Comparison of ENCODE assay signal across 24 cellular contexts in genomic region chr13:75455962-75456361, GRCh38. TPM values are rescaled to one million over a fixed set of nuclear protein-coding genes. Genes with fewer than 3 reads are reported as not detected.
A peak's percentile ranks its signal among the peaks of the same experiment; 100 is the strongest.
DNase-seq lines count a peak whose midpoint lies in the region; ATAC-seq and TF ChIP-seq lines count a peak whose summit lies in the region.
"Had no signal": no experiment of that assay in that cellular context is flagged by ENCODE, and none has a peak within 500 bp of the region (broad histone marks: within the 10 kb centered on the region; RNA-seq: fewer than 3 reads in every experiment).

No MANE protein-coding gene starts in this region.

- H3K4me1 Mint-ChIP-seq in activated T-helper 1 cell treated with anti-CD3 and anti-CD28 coated beads, Interleukin-12 subunit alpha, Interleukin-12 subunit beta, Interleukin-2, Interleukin-4 antibody, amounts not matched to agents 30 ng/mL and 10 ng/mL and 1 ng/mL, durations not matched to agents 14 hours and 24 hours and 36 hours (ENCODE audit: low read depth): no peaks in the 10 kb centered on the region
- H3K4me1 Mint-ChIP-seq: CD4-positive, alpha-beta memory T cell had no signal

- H3K4me2 ChIP-seq in DOHH2 (ENCODE audit: low read length) (0 out of 2 replicates have a peak overlapping the region, but pooled peaks have one; percentile 19), PC-3 (ENCODE audit: low read length) (no peak overlapping the region)

- ATAC-seq in PC-3 (peak; percentile 77), mucosa of descending colon (peak; percentile 54)

- H3K27me3 ChIP-seq in DOHH2 (ENCODE audit: control insufficient read depth, low read length): no peaks in the 10 kb centered on the region
- H3K27me3 ChIP-seq in PC-3 (ENCODE audit: low read length): no peaks in the 10 kb centered on the region
- no peaks in the 10 kb centered on the region for H3K27me3 ChIP-seq in esophagus squamous epithelium

- TF ChIP-seq POLR2A in esophagus squamous epithelium (IDR thresholded peaks at IDR 0.05): no peak

- peaks cover 54% of the 10 kb centered on the region for H3K4me1 ChIP-seq in DOHH2 (ENCODE audit: control insufficient read depth, low read length)
- peaks cover 3% of the 10 kb centered on the region; the same call in 1 of the 2 replicates for H3K4me1 ChIP-seq in PC-3 (ENCODE audit: insufficient read depth, low read length)
- H3K4me1 ChIP-seq in mucosa of descending colon (ENCODE audit: low read depth): no peaks in the 10 kb centered on the region
- peaks cover 0 to 71% (median 18%) of the 10 kb centered on the region in 3 donors for H3K4me1 ChIP-seq in esophagus squamous epithelium
- H3K4me1 ChIP-seq: SJSA1 had no signal

- H3K79me2 ChIP-seq in DOHH2 (ENCODE audit: control insufficient read depth, low read length) (peaks cover 90% of the 10 kb centered on the region), PC-3 (ENCODE audit: low read length) (peaks cover 7% of the 10 kb centered on the region; the same call in 1 of the 2 replicates)

- POLR2A ChIA-PET in HEK293T (lab: Yijun Ruan, JAX): interaction anchor here (1.1 to 1.5 kb wide), 2 partner anchors 10 to 25 kb away, joined by 3 read pairs; no protein-coding TSS in a partner anchor
- POLR2A ChIA-PET in PC-3 (lab: Charles Lee; ENCODE audit: unreplicated experiment): no interaction called here

- CTCF ChIA-PET in HEK293T (lab: Yijun Ruan, JAX) (interaction anchor here (0.6 to 1.2 kb wide), 3 partner anchors 16 to 54 kb away, joined by 3 to 6 read pairs (median 4); no protein-coding TSS in a partner anchor), PC-3 (lab: Charles Lee) (no interaction called here)

- no peak overlapping the region for H3K27ac ChIP-seq in DOHH2 (ENCODE audit: low read depth, low read length)
- H3K27ac ChIP-seq in PC-3 (ENCODE audit: low read length): no peak overlapping the region
- H3K27ac ChIP-seq in esophagus squamous epithelium: peak overlapping the region in 2 of 4 donors; percentile 7 to 79
- H3K27ac ChIP-seq: SJSA1 had no signal

- H3K27ac Mint-ChIP-seq in activated T-helper 1 cell treated with anti-CD3 and anti-CD28 coated beads, Interleukin-12 subunit alpha, Interleukin-12 subunit beta, Interleukin-2, Interleukin-4 antibody, amounts not matched to agents 30 ng/mL and 10 ng/mL and 1 ng/mL, durations not matched to agents 14 hours and 24 hours and 36 hours: no peak overlapping the region
- H3K27ac Mint-ChIP-seq: CD4-positive, alpha-beta memory T cell had no signal

- H3K4me3 Mint-ChIP-seq in activated T-helper 1 cell treated with anti-CD3 and anti-CD28 coated beads, Interleukin-12 subunit alpha, Interleukin-12 subunit beta, Interleukin-2, Interleukin-4 antibody, amounts not matched to agents 30 ng/mL and 10 ng/mL and 1 ng/mL, durations not matched to agents 14 hours and 24 hours and 36 hours: no peak overlapping the region
- H3K4me3 Mint-ChIP-seq: CD4-positive, alpha-beta memory T cell had no signal

- H3K9me3 ChIP-seq in DOHH2 (ENCODE audit: control insufficient read depth, insufficient read depth, low read length) (no peaks in the 10 kb centered on the region), PC-3 (ENCODE audit: low read length) (no peaks in the 10 kb centered on the region), mucosa of descending colon (no peaks in the 10 kb centered on the region), esophagus squamous epithelium (no peaks in the 10 kb centered on the region)
- H3K9me3 ChIP-seq: SJSA1 had no signal

- no peaks in the 10 kb centered on the region for H3K9me3 Mint-ChIP-seq in activated T-helper 1 cell treated with anti-CD3 and anti-CD28 coated beads, Interleukin-12 subunit alpha, Interleukin-12 subunit beta, Interleukin-2, Interleukin-4 antibody, amounts not matched to agents 30 ng/mL and 10 ng/mL and 1 ng/mL, durations not matched to agents 14 hours and 24 hours and 36 hours
- H3K9me3 Mint-ChIP-seq: CD4-positive, alpha-beta memory T cell had no signal

- intact Hi-C loops in PC-3 (cut with micrococcal nuclease) (loop anchor here (2.0 kb wide), 1 partner anchor 23 kb away; no protein-coding TSS in a partner anchor), mucosa of descending colon (cut with DNase I, micrococcal nuclease) (no loop called here), esophagus squamous epithelium (cut with DNase I) (no loop called here)
- intact Hi-C loops in activated T-helper 1 cell treated with anti-CD3 and anti-CD28 coated beads, Interleukin-12 subunit alpha, Interleukin-12 subunit beta, Interleukin-2, Interleukin-4 antibody, amounts not matched to agents 30 ng/mL and 10 ng/mL and 1 ng/mL, durations not matched to agents 14 hours and 24 hours and 36 hours (cut with micrococcal nuclease): no loop called here

- BruUV-seq in PC-3 (replicated peaks; lab: Mats Ljungman, UMichigan): no TSS peak

- H3K36me3 ChIP-seq in DOHH2 (ENCODE audit: control insufficient read depth, low read length): peaks cover 44% of the 10 kb centered on the region
- H3K36me3 ChIP-seq in PC-3 (ENCODE audit: low read depth, low read length): no peaks in the 10 kb centered on the region
- H3K36me3 ChIP-seq in mucosa of descending colon (ENCODE audit: low read depth): no peaks in the 10 kb centered on the region
- H3K36me3 ChIP-seq in esophagus squamous epithelium: peaks cover 0 to 5% (median 0%) of the 10 kb centered on the region in 3 donors
- H3K36me3 ChIP-seq: SJSA1 had no signal

- no peak overlapping the region for H2AFZ ChIP-seq in PC-3 (ENCODE audit: low read length)

- TF ChIP-seq CTCF in DOHH2 (IDR thresholded peaks at IDR 0.05; ENCODE audit: low read depth, low read length, poor library complexity, severe bottlenecking) (no peak), PC-3 (conservative IDR thresholded peaks at IDR 0.05; ENCODE audit: low read depth, low read length) (no peak), mucosa of descending colon (IDR thresholded peaks at IDR 0.05) (no peak), esophagus squamous epithelium (IDR thresholded peaks at IDR 0.05) (no peak)

- H3K4me3 ChIP-seq in DOHH2 (ENCODE audit: low read length) (no peak overlapping the region), PC-3 (ENCODE audit: low read length) (no peak overlapping the region), mucosa of descending colon (no peak overlapping the region), esophagus squamous epithelium (no peak overlapping the region)
- H3K4me3 ChIP-seq: SJSA1 had no signal

- H3F3A ChIP-seq in DOHH2 (ENCODE audit: control insufficient read depth, insufficient read depth) (peaks cover 7% of the 10 kb centered on the region; the same call in 1 of the 2 replicates), PC-3 (ENCODE audit: low read length, unreplicated experiment) (no peaks in the 10 kb centered on the region)

- no peak overlapping the region for H3K9ac ChIP-seq in PC-3 (ENCODE audit: low read length)

- H3K36me3 Mint-ChIP-seq in activated T-helper 1 cell treated with anti-CD3 and anti-CD28 coated beads, Interleukin-12 subunit alpha, Interleukin-12 subunit beta, Interleukin-2, Interleukin-4 antibody, amounts not matched to agents 30 ng/mL and 10 ng/mL and 1 ng/mL, durations not matched to agents 14 hours and 24 hours and 36 hours (ENCODE audit: low read depth): no peaks in the 10 kb centered on the region
- H3K36me3 Mint-ChIP-seq: CD4-positive, alpha-beta memory T cell had no signal

- H4K20me1 ChIP-seq in DOHH2 (ENCODE audit: control insufficient read depth, insufficient read depth, low read depth, low read length): peaks cover 4% of the 10 kb centered on the region
- no peaks in the 10 kb centered on the region for H4K20me1 ChIP-seq in PC-3 (ENCODE audit: low read length)

- peaks cover 7% of the 10 kb centered on the region for H3K27me3 Mint-ChIP-seq in activated T-helper 1 cell treated with anti-CD3 and anti-CD28 coated beads, Interleukin-12 subunit alpha, Interleukin-12 subunit beta, Interleukin-2, Interleukin-4 antibody, amounts not matched to agents 30 ng/mL and 10 ng/mL and 1 ng/mL, durations not matched to agents 14 hours and 24 hours and 36 hours (ENCODE audit: insufficient read depth)

- DNase-seq in HEK293T (ENCODE audit: extremely low spot score): no peak
- no peak for DNase-seq in PC-3
- DNase-seq in mucosa of descending colon: no peak
- DNase-seq in NCI-H446 treated with DMSO at 0.1 percent for 48 hours (lab: John Stamatoyannopoulos, UW): no peak
- DNase-seq in esophagus squamous epithelium (lab: John Stamatoyannopoulos, UW): no peak
- DNase-seq in activated T-helper 1 cell treated with anti-CD3 and anti-CD28 coated beads, Interleukin-12 subunit alpha, Interleukin-12 subunit beta, Interleukin-2, Interleukin-4 antibody, amounts not matched to agents 30 ng/mL and 10 ng/mL and 1 ng/mL, durations not matched to agents 14 hours and 24 hours and 36 hours (ENCODE audit: low spot score): no peak
- DNase-seq: C1 segment of cervical spinal cord; CD4-positive, alpha-beta memory T cell; COR-L47; DMS79; GF-D8; KG1; NCI-H1048; NCI-H1417; NCI-H187; NCI-H2081 treated with DMSO at 0.1 percent for 48 hours; NCI-H2171 treated with DMSO at 0.1 percent for 48 hours; NCI-H345; NCI-H524; NCI-H748 treated with DMSO at 0.1 percent for 48 hours; OCI-M1; T-helper 2 cell had no signal

- H3K9me2 ChIP-seq in DOHH2 (replicated peaks; ENCODE audit: control insufficient read depth, low read length) (no peaks in the 10 kb centered on the region), PC-3 (replicated peaks; ENCODE audit: low read length) (no peaks in the 10 kb centered on the region)

TF ChIP-seq in HEK293T, 16 proteins besides CTCF, POLR2A, EP300 and RAD21:
- no peak for TF ChIP-seq L3MBTL2 (conservative IDR thresholded peaks at IDR 0.05)
- TF ChIP-seq ZNF384 (IDR thresholded peaks at IDR 0.05): no peak
- TF ChIP-seq CTBP1 (IDR thresholded peaks at IDR 0.05; ENCODE audit: borderline replicate concordance): 0 out of 2 replicates have a peak, but pooled peaks have one; percentile 20
- TF ChIP-seq FOXA1 (IDR thresholded peaks at IDR 0.05): no peak
- 0 out of 2 replicates have a peak, but pooled peaks have one; percentile 28 for TF ChIP-seq NFRKB (IDR thresholded peaks at IDR 0.05)
- TF ChIP-seq, protein P1, sequence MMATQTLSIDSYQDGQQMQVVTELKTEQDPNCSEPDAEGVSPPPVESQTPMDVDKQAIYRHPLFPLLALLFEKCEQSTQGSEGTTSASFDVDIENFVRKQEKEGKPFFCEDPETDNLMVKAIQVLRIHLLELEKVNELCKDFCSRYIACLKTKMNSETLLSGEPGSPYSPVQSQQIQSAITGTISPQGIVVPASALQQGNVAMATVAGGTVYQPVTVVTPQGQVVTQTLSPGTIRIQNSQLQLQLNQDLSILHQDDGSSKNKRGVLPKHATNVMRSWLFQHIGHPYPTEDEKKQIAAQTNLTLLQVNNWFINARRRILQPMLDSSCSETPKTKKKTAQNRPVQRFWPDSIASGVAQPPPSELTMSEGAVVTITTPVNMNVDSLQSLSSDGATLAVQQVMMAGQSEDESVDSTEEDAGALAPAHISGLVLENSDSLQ (IDR thresholded peaks at IDR 0.05): no peak
TF ChIP-seq in HEK293T: peak in this region for 2.

RNA-seq across cellular contexts. Expression of gene TBC1D4, which starts 26.0 kb away (rescaled TPM):
- 15.1 and 22.3 TPM in 2 replicates for total RNA-seq in PC-3 (2014; rRNA removed)
- 10 to 100 TPM; 13.4 to 24.6 (median 13.8) TPM for total RNA-seq in mucosa of descending colon
- 10 to 100 TPM; 14.9 to 20.8 (median 16.6) TPM for total RNA-seq in esophagus squamous epithelium
- total RNA-seq in activated T-helper 1 cell treated with anti-CD3 and anti-CD28 coated beads, Interleukin-12 subunit alpha, Interleukin-12 subunit beta, Interleukin-2, Interleukin-4 antibody, amounts not matched to agents 30 ng/mL and 10 ng/mL and 1 ng/mL, durations not matched to agents 14 hours and 24 hours and 36 hours: 66.6 and 73.5 TPM in 2 replicates
